Comparison of ENCODE assay signal across 16 cellular contexts in the genomic region with DNA sequence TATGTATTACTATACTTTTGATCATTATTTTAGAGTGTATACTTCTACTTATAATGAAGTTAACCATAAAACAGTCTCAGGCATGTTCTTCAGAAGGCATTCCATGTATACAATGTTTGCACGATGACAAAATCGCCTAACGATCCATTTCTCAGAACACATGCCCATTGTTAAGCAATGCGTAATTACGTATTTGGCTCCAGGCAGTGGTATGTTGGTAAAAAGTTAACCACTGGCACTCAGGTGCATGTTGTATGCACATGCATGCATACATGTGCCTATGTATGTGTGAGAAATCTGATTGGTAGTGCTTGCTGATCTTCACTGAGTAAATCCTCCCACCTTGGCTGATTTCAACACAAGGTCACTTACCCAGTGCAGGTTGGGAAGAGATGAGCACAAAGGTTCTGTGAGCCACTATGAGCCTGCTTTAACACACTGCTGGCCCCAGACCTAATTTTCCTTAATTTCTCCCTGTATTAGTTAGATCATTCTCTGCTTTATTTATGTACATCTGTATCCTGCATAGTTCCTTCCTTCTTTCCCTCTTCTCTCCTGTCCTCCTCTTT.
DNase-seq lines count a peak whose midpoint lies in the region; ATAC-seq and TF ChIP-seq lines count a peak whose summit lies in the region.
"Had no signal": no experiment of that assay in that cellular context is flagged by ENCODE, and none has a peak within 500 bp of the region (broad histone marks: within the 10 kb centered on the region; RNA-seq: fewer than 3 reads in every experiment).

No MANE protein-coding gene starts in this region.

- WGBS in right lobe of liver (ENCODE audit: insufficient coverage, low coverage, low lambda C conversion rate, missing lambda C conversion rate) = 18% methylated on average over 5 of the region's 5 CpGs

- no peaks in the 10 kb centered on the region for H3K27me3 Mint-ChIP-seq in MCF 10A (ENCODE audit: insufficient read depth, unreplicated experiment)

- no peaks in the 10 kb centered on the region for H3K36me3 ChIP-seq in breast epithelium
- H3K36me3 ChIP-seq in right lobe of liver = no peaks in the 10 kb centered on the region
- H3K36me3 ChIP-seq in OCI-LY7 (ENCODE audit: insufficient read depth, low read length) = no peaks in the 10 kb centered on the region
- H3K36me3 ChIP-seq in WERI-Rb-1 = no peaks in the 10 kb centered on the region

- BruUV-seq in MCF 10A (replicated peaks; lab: Mats Ljungman, UMichigan) (no TSS peak), OCI-LY7 (replicated peaks; lab: Mats Ljungman, UMichigan) (no TSS peak)

- H3K27ac Mint-ChIP-seq in MCF 10A (ENCODE audit: low read depth, unreplicated experiment) = no peak overlapping the region
- H3K27ac Mint-ChIP-seq: CD14-positive monocyte; CD8-positive, alpha-beta T cell had no signal

- in situ Hi-C loops in G401 (cut with HindIII; ENCODE audit: low sequenced_read_pairs) = no loop called here

- DNase-seq in MCF 10A (ENCODE audit: unreplicated experiment) (peak; percentile 13), breast epithelium (ENCODE audit: low spot score in 2 of 2) (no peak), epithelial cell of esophagus (ENCODE audit: low read depth) (peak; percentile 85), right lobe of liver (peak in 1 of 3 donors; percentile 50), G401 (ENCODE audit: low spot score) (no peak), OCI-LY7 (ENCODE audit: low spot score) (no peak), WERI-Rb-1 (no peak)
- DNase-seq: CD8-positive, alpha-beta T cell; COR-L47; DND-41; GF-D8; GOT3; H9 had no signal

- H3K27me3 ChIP-seq in breast epithelium (no peaks in the 10 kb centered on the region), right lobe of liver (no peaks in the 10 kb centered on the region), WERI-Rb-1 (ENCODE audit: insufficient read depth, low read depth, severe bottlenecking) (no peaks in the 10 kb centered on the region)

- peak; percentile 65 to 78 (median 68) for ATAC-seq in right lobe of liver
- ATAC-seq: CD8-positive, alpha-beta T cell had no signal

- H3K27ac ChIP-seq in breast epithelium = no peak overlapping the region
- peak overlapping the region in 2 of 3 donors; percentile 28 to 78 for H3K27ac ChIP-seq in right lobe of liver
- H3K27ac ChIP-seq in OCI-LY7 (ENCODE audit: low read depth, low read length, poor library complexity, severe bottlenecking) = no peak overlapping the region
- no peak overlapping the region for H3K27ac ChIP-seq in WERI-Rb-1
- H3K27ac ChIP-seq: 22Rv1, HL-60 had no signal

- H3K36me3 Mint-ChIP-seq in MCF 10A (ENCODE audit: insufficient read depth, unreplicated experiment) = no peaks in the 10 kb centered on the region
- H3K36me3 Mint-ChIP-seq: CD14-positive monocyte; CD8-positive, alpha-beta T cell had no signal

- H3K79me2 ChIP-seq in OCI-LY7 (ENCODE audit: insufficient read depth, low read depth, low read length) = no peaks in the 10 kb centered on the region

- no peaks in the 10 kb centered on the region for H3K9me2 ChIP-seq in OCI-LY7 (ENCODE audit: insufficient read depth, low read length)

- H3K4me2 ChIP-seq in OCI-LY7 (ENCODE audit: low read length) = no peak overlapping the region

- H3K9me3 Mint-ChIP-seq in MCF 10A (ENCODE audit: unreplicated experiment) = no peaks in the 10 kb centered on the region
- H3K9me3 Mint-ChIP-seq: CD8-positive, alpha-beta T cell; H9 had no signal

- H4K20me1 ChIP-seq in OCI-LY7 (ENCODE audit: insufficient read depth, low read length) = no peaks in the 10 kb centered on the region

- H3K9me3 ChIP-seq in breast epithelium (no peaks in the 10 kb centered on the region), right lobe of liver (no peaks in the 10 kb centered on the region), OCI-LY7 (ENCODE audit: low read length) (no peaks in the 10 kb centered on the region), WERI-Rb-1 (ENCODE audit: severe bottlenecking) (no peaks in the 10 kb centered on the region)

- TF ChIP-seq CTCF in MCF 10A (IDR thresholded peaks at IDR 0.05; ENCODE audit: unreplicated experiment) = no peak
- no peak for TF ChIP-seq CTCF in breast epithelium (IDR thresholded peaks at IDR 0.05)
- TF ChIP-seq CTCF in epithelial cell of esophagus (IDR thresholded peaks at IDR 0.05; ENCODE audit: insufficient read depth, low read depth, low read length, missing control alignments) = no peak
- no peak for TF ChIP-seq CTCF in right lobe of liver (IDR thresholded peaks at IDR 0.05)
- TF ChIP-seq CTCF in OCI-LY7 (conservative IDR thresholded peaks at IDR 0.05; ENCODE audit: low read length) = no peak
- TF ChIP-seq CTCF in WERI-Rb-1 (IDR thresholded peaks at IDR 0.05; ENCODE audit: low read depth, low read length) = no peak

- H3K4me1 ChIP-seq in breast epithelium = no peaks in the 10 kb centered on the region
- peaks cover 0 to 33% (median 11%) of the 10 kb centered on the region in 4 donors for H3K4me1 ChIP-seq in right lobe of liver
- H3K4me1 ChIP-seq in OCI-LY7 (ENCODE audit: insufficient read depth, low read length, poor library complexity, severe bottlenecking) = no peaks in the 10 kb centered on the region

- POLR2A ChIA-PET in MCF 10A (lab: Yijun Ruan, JAX) = no interaction called here
- POLR2A ChIA-PET in OCI-LY7 (lab: Charles Lee) = interaction anchor here (0.9 kb wide), 1 partner anchor 10 kb away, joined by 3 read pairs; no protein-coding TSS in a partner anchor

- CTCF ChIA-PET in MCF 10A (lab: Yijun Ruan, JAX) = interaction anchor here (1.0 to 7.0 kb wide), 5 partner anchors 157 to 274 kb away, joined by 3 to 55 read pairs (median 4); no protein-coding TSS in a partner anchor
- CTCF ChIA-PET in OCI-LY7 (lab: Charles Lee; ENCODE audit: unreplicated experiment) = no interaction called here

- TF ChIP-seq POLR2A in breast epithelium (IDR thresholded peaks at IDR 0.05) = no peak
- no peak for TF ChIP-seq POLR2A in right lobe of liver (IDR thresholded peaks at IDR 0.05)

- no peaks in the 10 kb centered on the region for H3K4me1 Mint-ChIP-seq in MCF 10A (ENCODE audit: insufficient read depth, unreplicated experiment)
- H3K4me1 Mint-ChIP-seq: CD14-positive monocyte had no signal

- H3K4me3 Mint-ChIP-seq in MCF 10A (ENCODE audit: unreplicated experiment) = no peak overlapping the region
- H3K4me3 Mint-ChIP-seq: CD14-positive monocyte; CD8-positive, alpha-beta T cell; H9 had no signal

- no peak overlapping the region for H2AFZ ChIP-seq in OCI-LY7 (ENCODE audit: low read length)

- intact Hi-C loops in MCF 10A (cut with micrococcal nuclease) = no loop called here
- intact Hi-C loops in breast epithelium (cut with DNase I; ENCODE audit: low total_unique reads) = loop anchor here (2.0 kb wide), 1 partner anchor 23 kb away; no protein-coding TSS in a partner anchor
- intact Hi-C loops in right lobe of liver (cut with DNase I) = loop anchor here in 1 of 2 donors (10.0 kb wide), 1 partner anchor 167 kb away; the partner anchor contains the start of gene ARHGAP42
- intact Hi-C loops in OCI-LY7 (cut with micrococcal nuclease; ENCODE audit: unreplicated experiment) = no loop called here

- no peak overlapping the region for H3K4me3 ChIP-seq in breast epithelium
- H3K4me3 ChIP-seq in epithelial cell of esophagus (ENCODE audit: low read length) = no peak overlapping the region
- no peak overlapping the region for H3K4me3 ChIP-seq in right lobe of liver
- H3K4me3 ChIP-seq in OCI-LY7 (ENCODE audit: low read depth, low read length, poor library complexity, severe bottlenecking) = no peak overlapping the region
- no peak overlapping the region for H3K4me3 ChIP-seq in WERI-Rb-1 (ENCODE audit: low read depth, low read length)

Comparison
In these comparisons a context has a peak if more than half of its experiments do, and no peak if none do; other contexts are left out.
1. DNase-seq: peak in MCF 10A (single experiment) and epithelial cell of esophagus (single experiment); none in breast epithelium (0 of 2), G401 (single experiment), OCI-LY7 (single experiment) and WERI-Rb-1 (single experiment).
2. H3K27ac ChIP-seq: peak in right lobe of liver (2 of 3); none in breast epithelium (0 of 2), OCI-LY7 (single experiment) and WERI-Rb-1 (single experiment).